Comparison of ENCODE assay signal across 1 cellular context in the genomic region with DNA sequence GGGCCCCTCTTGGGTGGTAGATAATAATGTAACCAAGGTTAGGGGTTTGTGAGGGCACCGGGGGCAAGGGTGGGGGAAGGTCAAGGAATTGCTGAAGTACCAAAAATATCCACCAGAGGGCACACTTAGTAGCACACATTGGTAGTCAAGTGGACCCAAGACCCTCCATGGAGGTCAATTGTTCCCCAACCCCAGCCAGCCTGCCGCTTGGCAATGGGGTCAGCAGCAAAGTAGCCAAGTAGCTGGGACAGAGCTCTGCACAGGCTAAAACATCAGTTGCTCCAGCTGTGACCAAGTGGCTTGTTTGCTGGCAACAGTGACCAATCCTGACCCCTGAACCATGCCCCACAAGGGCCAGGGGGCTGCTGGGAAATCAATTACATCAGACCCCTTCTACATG.
TF ChIP-seq lines count a peak whose summit lies in the region.

No MANE protein-coding gene starts in this region.

TF ChIP-seq in H1, 55 proteins besides CTCF, POLR2A, EP300 and RAD21 (continued from another document):
- no peak for TF ChIP-seq CHD7 (IDR thresholded peaks at IDR 0.05; ENCODE audit: insufficient replicate concordance, low read length)
- no peak for TF ChIP-seq SUZ12 (IDR thresholded peaks at IDR 0.05; ENCODE audit: low read length)
- no peak for TF ChIP-seq EGR1 (IDR thresholded peaks at IDR 0.05; ENCODE audit: borderline replicate concordance, low read depth, low read length)
- TF ChIP-seq ASH2L (IDR thresholded peaks at IDR 0.05; ENCODE audit: low read length) = no peak
